ENCODE assay signal across 16 cellular contexts in the genomic region with DNA sequence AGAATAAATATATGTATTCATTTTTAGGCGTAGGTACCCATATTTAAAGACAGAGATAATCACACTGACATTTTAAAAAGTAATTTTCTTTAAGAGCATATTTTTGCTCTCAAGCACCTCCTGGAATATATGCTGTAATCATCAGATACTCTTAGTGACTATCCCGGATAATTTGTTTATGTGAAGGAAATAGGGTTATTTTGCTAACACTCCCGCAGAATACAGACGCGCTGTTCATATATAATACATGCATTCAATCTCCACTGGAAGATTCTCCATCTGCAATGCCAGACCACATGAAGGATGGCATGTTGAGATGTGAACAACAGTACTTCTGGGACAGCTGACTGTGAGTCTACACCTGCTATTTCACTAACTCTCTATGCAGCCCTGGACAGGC.
"Had no signal": no experiment of that assay in that cellular context is flagged by ENCODE, and none has a peak within 500 bp of the region (broad histone marks: within the 10 kb centered on the region; RNA-seq: fewer than 3 reads in every experiment).

No MANE protein-coding gene starts in this region.

- DNase-seq: dermis blood vessel endothelial cell; esophagus squamous epithelium; foreskin fibroblast; glutamatergic neuron; islet precursor cell; mammary epithelial cell; naive thymus-derived CD8-positive, alpha-beta T cell; ovary; right cardiac atrium; stimulated activated CD4-positive, alpha-beta T cell treated with anti-CD3 and anti-CD28 coated beads, Interleukin-2, amount 100 ng/mL, for 48 hours; stimulated activated naive CD4-positive, alpha-beta T cell treated with Interleukin-2 at 50 U/mL for 16 hours; thyroid gland had no signal

- H3K4me1 ChIP-seq: esophagus squamous epithelium, gastroesophageal sphincter, suprapubic skin, thyroid gland had no signal

- H3K9me3 ChIP-seq: esophagus squamous epithelium, gastroesophageal sphincter, ovary, suprapubic skin, thyroid gland had no signal

- H3K27me3 ChIP-seq: esophagus squamous epithelium, gastroesophageal sphincter, ovary, suprapubic skin, thyroid gland had no signal

- H3K4me3 ChIP-seq: esophagus squamous epithelium, gastroesophageal sphincter, ovary, smooth muscle cell, suprapubic skin, thyroid gland had no signal

- H3K4me2 ChIP-seq: smooth muscle cell had no signal

- H3K27ac ChIP-seq: esophagus squamous epithelium, gastroesophageal sphincter, ovary, suprapubic skin, thyroid gland had no signal

- ATAC-seq: gastroesophageal sphincter; left lobe of liver; naive thymus-derived CD8-positive, alpha-beta T cell; right cardiac atrium had no signal

- H3K36me3 ChIP-seq: esophagus squamous epithelium, gastroesophageal sphincter, ovary, suprapubic skin, thyroid gland had no signal
